Comparison of ENCODE assay signal across 19 cellular contexts in the genomic region with DNA sequence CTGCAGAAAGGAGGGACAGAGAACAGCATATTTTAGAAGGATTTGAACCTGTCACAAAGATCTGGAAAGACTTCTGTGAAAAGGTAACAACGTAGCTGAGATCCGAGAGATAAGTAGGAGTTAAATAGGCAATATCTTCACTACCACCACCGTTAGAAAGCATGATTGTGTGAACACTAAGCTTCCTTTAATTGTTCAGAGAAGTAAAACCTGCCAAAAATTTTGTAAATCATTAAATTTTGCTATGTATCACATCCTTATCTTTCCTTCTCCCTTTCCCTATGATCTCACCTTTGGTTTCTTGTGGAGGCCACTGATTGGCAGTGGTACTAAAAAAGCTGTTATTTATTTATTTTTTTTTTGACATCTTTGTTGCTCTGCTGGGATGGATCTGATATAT.
DNase-seq lines count a peak whose midpoint lies in the region; ATAC-seq, FAIRE-seq and TF ChIP-seq lines count a peak whose summit lies in the region.
"Had no signal": no experiment of that assay in that cellular context is flagged by ENCODE, and none has a peak within 500 bp of the region (broad histone marks: within the 10 kb centered on the region; RNA-seq: fewer than 3 reads in every experiment).

No MANE protein-coding gene starts in this region.

- H3K4me3 ChIP-seq in body of pancreas, result no peak overlapping the region
- H3K4me3 ChIP-seq: GM12878 had no signal

- H3K27me3 ChIP-seq in body of pancreas, result no peaks in the 10 kb centered on the region
- H3K27me3 ChIP-seq: BE2C had no signal

- H3K27me3 Mint-ChIP-seq in HFFc6 (ENCODE audit: insufficient read depth), result peaks cover 3% of the 10 kb centered on the region
- no peaks in the 10 kb centered on the region for H3K27me3 Mint-ChIP-seq in T-helper 17 cell
- H3K27me3 Mint-ChIP-seq: CD4-positive, CD25-positive, alpha-beta regulatory T cell; CD8-positive, alpha-beta memory T cell had no signal

- peak overlapping the region; percentile 94 for H3K27ac Mint-ChIP-seq in HFFc6
- no peak overlapping the region for H3K27ac Mint-ChIP-seq in T-helper 17 cell
- H3K27ac Mint-ChIP-seq: CD4-positive, CD25-positive, alpha-beta regulatory T cell; CD8-positive, alpha-beta memory T cell had no signal

- H3K4me1 Mint-ChIP-seq in HFFc6 (ENCODE audit: low read depth) (peaks cover 94% of the 10 kb centered on the region), T-helper 17 cell (no peaks in the 10 kb centered on the region)
- H3K4me1 Mint-ChIP-seq: CD4-positive, CD25-positive, alpha-beta regulatory T cell; CD8-positive, alpha-beta memory T cell had no signal

- no peak overlapping the region for H3K27ac ChIP-seq in body of pancreas

- TF ChIP-seq POLR2A in body of pancreas (IDR thresholded peaks at IDR 0.05), result no peak

- H3K4me1 ChIP-seq in body of pancreas, result no peaks in the 10 kb centered on the region
- H3K4me1 ChIP-seq: BE2C had no signal

- 13 to 29% methylated on average over 3 of the region's 3 CpGs for WGBS in body of pancreas, 2 donors

- H3K4me3 Mint-ChIP-seq in HFFc6, result 0 out of 2 replicates have a peak overlapping the region, but pooled peaks have one; percentile 3
- H3K4me3 Mint-ChIP-seq in T-helper 17 cell, result no peak overlapping the region
- H3K4me3 Mint-ChIP-seq: CD4-positive, CD25-positive, alpha-beta regulatory T cell; CD8-positive, alpha-beta memory T cell had no signal

- H3K36me3 ChIP-seq in body of pancreas (replicated peaks in 1 of 2; ENCODE audit: insufficient read depth in 1 of 2, low read depth in 2 of 2), result no peaks in the 10 kb centered on the region
- H3K36me3 ChIP-seq: BE2C had no signal

- peak; percentile 5 for FAIRE-seq in islet of Langerhans (lab: Jason Lieb, UNC)
- FAIRE-seq: GM12878 had no signal

- peaks cover 14% of the 10 kb centered on the region for H3K36me3 Mint-ChIP-seq in HFFc6 (ENCODE audit: low read depth)
- H3K36me3 Mint-ChIP-seq in T-helper 17 cell (ENCODE audit: low read depth), result no peaks in the 10 kb centered on the region
- H3K36me3 Mint-ChIP-seq: CD4-positive, CD25-positive, alpha-beta regulatory T cell; CD8-positive, alpha-beta memory T cell had no signal

- TF ChIP-seq CTCF in HFFc6 (IDR thresholded peaks at IDR 0.05) (no peak), body of pancreas (IDR thresholded peaks at IDR 0.05) (no peak)

- intact Hi-C loops in body of pancreas (cut with DNase I), result no loop called here

- no peaks in the 10 kb centered on the region for H3K9me3 ChIP-seq in body of pancreas
- no peaks in the 10 kb centered on the region for H3K9me3 ChIP-seq in T-helper 17 cell (ENCODE audit: control insufficient read depth, low read length, poor library complexity, severe bottlenecking)
- H3K9me3 ChIP-seq: BE2C had no signal

- DNase-seq in HFFc6 (no peak), body of pancreas (no peak), T-helper 17 cell (no peak)
- DNase-seq: BE2C; C1 segment of cervical spinal cord; CD4-positive, CD25-positive, alpha-beta regulatory T cell; CD8-positive, alpha-beta memory T cell; COR-L47; DMS 273 treated with DMSO at 0.1 percent for 48 hours; DMS53; DND-41; EL; GOT3; H7 had no signal

- peaks cover 4% of the 10 kb centered on the region; the same call in 1 of the 2 replicates for H3K9me3 Mint-ChIP-seq in HFFc6

- ATAC-seq in body of pancreas, result peak; percentile 72
- ATAC-seq in T-helper 17 cell, result no peak
- ATAC-seq in HG03196 (IDR thresholded peaks at IDR 0.05; ENCODE audit: unreplicated experiment), result no peak
- ATAC-seq in HG03439 (IDR thresholded peaks at IDR 0.05; ENCODE audit: unreplicated experiment), result no peak
- ATAC-seq: GM12878, HCT116 had no signal
